ENCODE assay signal across 16 cellular contexts in the genomic region with DNA sequence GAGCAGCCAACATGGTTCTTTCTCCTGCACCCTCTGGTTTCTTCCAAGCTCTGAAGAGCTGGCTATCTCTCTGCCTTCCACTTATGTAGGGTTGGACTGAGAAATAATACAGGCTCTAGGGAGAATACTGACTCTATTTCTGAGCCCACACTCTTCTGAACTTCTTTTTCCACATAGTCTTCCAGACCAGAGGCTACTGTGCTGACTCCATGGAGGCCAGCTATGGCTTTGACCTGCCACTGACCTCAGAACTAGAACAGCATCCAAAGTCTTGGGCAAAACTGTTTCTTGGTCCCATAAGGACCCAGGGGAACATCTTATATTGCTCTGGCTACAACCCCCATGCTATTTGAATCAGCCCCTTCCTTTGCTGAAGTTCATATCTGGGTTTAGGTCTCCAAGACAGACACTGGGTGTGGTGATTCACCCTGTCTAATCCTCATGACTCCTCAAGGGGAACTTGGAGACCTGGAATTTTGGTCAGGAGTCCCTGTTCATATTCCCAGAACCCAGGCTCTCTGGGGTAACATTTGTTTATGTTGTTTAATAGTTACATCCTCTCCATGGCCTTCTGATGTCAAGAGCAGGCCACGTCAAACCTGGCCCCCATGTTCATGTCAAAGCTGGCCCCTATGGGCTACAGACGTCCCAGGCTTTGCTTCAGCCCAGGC. TPM values are rescaled to one million over a fixed set of nuclear protein-coding genes. Genes with fewer than 3 reads are reported as not detected.
DNase-seq lines count a peak whose midpoint lies in the region; ATAC-seq and TF ChIP-seq lines count a peak whose summit lies in the region.
"Had no signal": no experiment of that assay in that cellular context is flagged by ENCODE, and none has a peak within 500 bp of the region (broad histone marks: within the 10 kb centered on the region; RNA-seq: fewer than 3 reads in every experiment).

No MANE protein-coding gene starts in this region.

- H3K4me3 ChIP-seq in CD8-positive, alpha-beta memory T cell (ENCODE audit: low read length) = no peak overlapping the region
- H3K4me3 ChIP-seq in OCI-LY7 (ENCODE audit: low read depth, low read length, poor library complexity, severe bottlenecking) (no peak overlapping the region), fibroblast of mammary gland (ENCODE audit: control insufficient read depth, low read depth, low read length) (no peak overlapping the region), trophoblast cell (ENCODE audit: low read depth, low read length) (no peak overlapping the region), endodermal cell (ENCODE audit: low read length) (no peak overlapping the region)
- H3K4me3 ChIP-seq: heart left ventricle had no signal

- H4K91ac ChIP-seq in trophoblast cell (ENCODE audit: low read depth, low read length) = peak overlapping the region; percentile 20

- H3K79me1 ChIP-seq in trophoblast cell (ENCODE audit: low read length) = peaks cover 6% of the 10 kb centered on the region

- POLR2A ChIA-PET in CD8-positive, alpha-beta memory T cell (lab: Charles Lee) = no interaction called here
- POLR2A ChIA-PET in OCI-LY7 (lab: Charles Lee) = interaction anchor here (0.6 to 1.7 kb wide), 5 partner anchors 25 to 1069 kb away, joined by 3 to 7 read pairs (median 4); no protein-coding TSS in a partner anchor

- H4K12ac ChIP-seq in trophoblast cell (ENCODE audit: low read depth, low read length) = no peak overlapping the region

- no peak overlapping the region for H3K4me3 Mint-ChIP-seq in CD8-positive, alpha-beta memory T cell
- no peak overlapping the region for H3K4me3 Mint-ChIP-seq in endodermal cell
- H3K4me3 Mint-ChIP-seq: activated CD4-positive, alpha-beta T cell treated with anti-CD3 and anti-CD28 coated beads, Interleukin-2, amount 10 ng/mL, durations not matched to agents 7 days and 5 days; activated naive CD8-positive, alpha-beta T cell treated with anti-CD3 and anti-CD28 coated beads for 36 hours; activated T-cell treated with anti-CD3 and anti-CD28 coated beads, Interleukin-2, amount 50 U/mL, for 24 hours had no signal

- no peaks in the 10 kb centered on the region for H3K4me1 Mint-ChIP-seq in CD8-positive, alpha-beta memory T cell
- no peaks in the 10 kb centered on the region for H3K4me1 Mint-ChIP-seq in endodermal cell

- CTCF ChIA-PET in CD8-positive, alpha-beta memory T cell (lab: Charles Lee) = interaction anchor here (0.8 to 4.1 kb wide), 4 partner anchors 12 to 42 kb away, joined by 3 to 22 read pairs (median 9); no protein-coding TSS in a partner anchor
- CTCF ChIA-PET in OCI-LY7 (lab: Charles Lee; ENCODE audit: unreplicated experiment) = interaction anchor here (0.7 to 1.4 kb wide), 3 partner anchors 13 to 42 kb away, joined by 3 to 4 read pairs (median 3); no protein-coding TSS in a partner anchor

- H2BK120ac ChIP-seq in trophoblast cell (ENCODE audit: insufficient read depth, low read length, poor library complexity) = no peak overlapping the region

- peaks cover 9 to 22% of the 10 kb centered on the region in 2 donors for H3K27me3 Mint-ChIP-seq in CD8-positive, alpha-beta memory T cell
- H3K27me3 Mint-ChIP-seq in endodermal cell (ENCODE audit: insufficient read depth) = peaks cover 19% of the 10 kb centered on the region

- H3K14ac ChIP-seq in trophoblast cell (ENCODE audit: low read length) = peak overlapping the region; percentile 39

- no peak for ATAC-seq in HG02588 (IDR thresholded peaks at IDR 0.05; ENCODE audit: unreplicated experiment)
- ATAC-seq: left lobe of liver had no signal

- H3K9me3 ChIP-seq in CD8-positive, alpha-beta memory T cell (ENCODE audit: low read length) = no peaks in the 10 kb centered on the region
- H3K9me3 ChIP-seq in OCI-LY7 (ENCODE audit: low read length) (no peaks in the 10 kb centered on the region), trophoblast cell (ENCODE audit: insufficient read depth, low read depth, low read length) (no peaks in the 10 kb centered on the region), endodermal cell (ENCODE audit: control insufficient read depth, low read length) (no peaks in the 10 kb centered on the region)
- H3K9me3 ChIP-seq: heart left ventricle had no signal

- no peak overlapping the region for H3K4ac ChIP-seq in trophoblast cell (ENCODE audit: low read depth, low read length)

- intact Hi-C loops in OCI-LY7 (cut with micrococcal nuclease; ENCODE audit: unreplicated experiment) (no loop called here), posterior cingulate gyrus (cut with DNase I) (no loop called here)

- peak overlapping the region; percentile 34; the same call in 1 of the 2 replicates for H2AFZ ChIP-seq in OCI-LY7 (ENCODE audit: low read length)
- no peak overlapping the region for H2AFZ ChIP-seq in trophoblast cell (ENCODE audit: insufficient read depth, low read length, poor library complexity)

- no peak overlapping the region for H3K27ac Mint-ChIP-seq in CD8-positive, alpha-beta memory T cell
- no peak overlapping the region for H3K27ac Mint-ChIP-seq in endodermal cell
- H3K27ac Mint-ChIP-seq: activated CD4-positive, alpha-beta T cell treated with anti-CD3 and anti-CD28 coated beads, Interleukin-2, amount 10 ng/mL, durations not matched to agents 7 days and 5 days; activated naive CD8-positive, alpha-beta T cell treated with anti-CD3 and anti-CD28 coated beads for 36 hours; activated T-cell treated with anti-CD3 and anti-CD28 coated beads, Interleukin-2, amount 50 U/mL, for 24 hours had no signal

- no peaks in the 10 kb centered on the region for H3K36me3 ChIP-seq in CD8-positive, alpha-beta memory T cell (ENCODE audit: insufficient read depth, low read length)
- H3K36me3 ChIP-seq in OCI-LY7 (ENCODE audit: insufficient read depth, low read length) (no peaks in the 10 kb centered on the region), trophoblast cell (ENCODE audit: control insufficient read depth in 1 of 2, insufficient read depth in 2 of 2, low read length in 2 of 2) (no peaks in the 10 kb centered on the region), endodermal cell (ENCODE audit: control insufficient read depth, insufficient read depth, low read length) (no peaks in the 10 kb centered on the region)
- H3K36me3 ChIP-seq: heart left ventricle had no signal

- no peaks in the 10 kb centered on the region for H3K9me3 Mint-ChIP-seq in CD8-positive, alpha-beta memory T cell
- no peaks in the 10 kb centered on the region for H3K9me3 Mint-ChIP-seq in endodermal cell
- H3K9me3 Mint-ChIP-seq: activated CD4-positive, alpha-beta T cell treated with anti-CD3 and anti-CD28 coated beads, Interleukin-2, amount 10 ng/mL, durations not matched to agents 7 days and 5 days; activated naive CD8-positive, alpha-beta T cell treated with anti-CD3 and anti-CD28 coated beads for 36 hours; activated T-cell treated with anti-CD3 and anti-CD28 coated beads, Interleukin-2, amount 50 U/mL, for 24 hours had no signal

- H4K20me1 ChIP-seq in OCI-LY7 (ENCODE audit: insufficient read depth, low read length) = no peaks in the 10 kb centered on the region

- H3K9ac ChIP-seq in trophoblast cell (ENCODE audit: low read length) = no peak overlapping the region
- H3K9ac ChIP-seq in endodermal cell (ENCODE audit: extremely low read depth, low read length, poor library complexity, severe bottlenecking) = no peak overlapping the region

- no peak for DNase-seq in CD8-positive, alpha-beta memory T cell
- DNase-seq in OCI-LY7 (ENCODE audit: low spot score) = no peak
- DNase-seq in fibroblast of mammary gland (ENCODE audit: low read depth) = peak; percentile 76
- no peak for DNase-seq in trophoblast cell
- DNase-seq in NCI-H2081 treated with DMSO at 0.1 percent for 48 hours (lab: John Stamatoyannopoulos, UW) = no peak
- no peak for DNase-seq in posterior cingulate gyrus
- DNase-seq in endodermal cell = no peak
- DNase-seq: activated CD4-positive, alpha-beta T cell treated with anti-CD3 and anti-CD28 coated beads, Interleukin-2, amount 10 ng/mL, durations not matched to agents 7 days and 5 days; activated naive CD8-positive, alpha-beta T cell treated with anti-CD3 and anti-CD28 coated beads for 36 hours; activated T-cell treated with anti-CD3 and anti-CD28 coated beads, Interleukin-2, amount 50 U/mL, for 24 hours; DMS79 treated with DMSO at 0.1 percent for 48 hours; heart left ventricle; NCI-H2081; stimulated activated CD4-positive, alpha-beta T cell treated with anti-CD3 and anti-CD28 coated beads, Interleukin-12 subunit alpha, Interleukin-12 subunit beta, amount 100 ng/mL, for 4 hours had no signal

- no peak overlapping the region for H3K23ac ChIP-seq in trophoblast cell (ENCODE audit: low read length)

- H2BK12ac ChIP-seq in trophoblast cell (ENCODE audit: low read length) = peak overlapping the region; percentile 63

- H3K79me2 ChIP-seq in OCI-LY7 (ENCODE audit: insufficient read depth, low read depth, low read length) (no peaks in the 10 kb centered on the region), trophoblast cell (ENCODE audit: control insufficient read depth, insufficient read depth, low read length, poor library complexity) (no peaks in the 10 kb centered on the region)

- BruUV-seq in OCI-LY7 (replicated peaks; lab: Mats Ljungman, UMichigan) = no TSS peak

- H3K27me3 ChIP-seq in CD8-positive, alpha-beta memory T cell (ENCODE audit: insufficient read depth, low read length, poor library complexity, severe bottlenecking) = no peaks in the 10 kb centered on the region
- H3K27me3 ChIP-seq in trophoblast cell (ENCODE audit: insufficient read depth, low read length) (no peaks in the 10 kb centered on the region), endodermal cell (ENCODE audit: control insufficient read depth, insufficient read depth, low read length, poor library complexity, severe bottlenecking) (no peaks in the 10 kb centered on the region)
- H3K27me3 ChIP-seq: heart left ventricle had no signal

- no peak overlapping the region for H3K18ac ChIP-seq in trophoblast cell (ENCODE audit: low read length)

- no peaks in the 10 kb centered on the region for H3K4me1 ChIP-seq in CD8-positive, alpha-beta memory T cell (ENCODE audit: insufficient read depth, low read length)
- peaks cover 37% of the 10 kb centered on the region for H3K4me1 ChIP-seq in OCI-LY7 (ENCODE audit: insufficient read depth, low read length, poor library complexity, severe bottlenecking)
- peaks cover 5 to 13% of the 10 kb centered on the region in 2 experiments for H3K4me1 ChIP-seq in trophoblast cell (ENCODE audit: control insufficient read depth in 1 of 2, insufficient read depth in 2 of 2, low read length in 2 of 2)
- no peaks in the 10 kb centered on the region for H3K4me1 ChIP-seq in endodermal cell (ENCODE audit: control insufficient read depth, insufficient read depth, low read length)

- WGBS in trophoblast cell (ENCODE audit: extremely low coverage, insufficient coverage, insufficient read length) = no CpG with 5 or more reads among the region's 2 CpGs
- WGBS in endodermal cell (ENCODE audit: insufficient coverage in 1 of 2, insufficient read length in 1 of 2), 2 experiments = 86% methylated on average over 2 of the region's 2 CpGs; no CpG with 5 or more reads in 1 of the 2 experiments

- peak overlapping the region; percentile 13 for H2AK5ac ChIP-seq in trophoblast cell (ENCODE audit: low read length)

- H3K9me2 ChIP-seq in OCI-LY7 (ENCODE audit: insufficient read depth, low read length) = no peaks in the 10 kb centered on the region

- peak overlapping the region; percentile 38 for H3K27ac ChIP-seq in CD8-positive, alpha-beta memory T cell (ENCODE audit: low read depth, low read length)
- H3K27ac ChIP-seq in OCI-LY7 (ENCODE audit: low read depth, low read length, poor library complexity, severe bottlenecking) (no peak overlapping the region), trophoblast cell (ENCODE audit: low read depth, low read length) (peak overlapping the region; percentile 77), endodermal cell (ENCODE audit: low read depth, low read length) (no peak overlapping the region)

- no peak for TF ChIP-seq CTCF in OCI-LY7 (conservative IDR thresholded peaks at IDR 0.05; ENCODE audit: low read length)
- no peak for TF ChIP-seq CTCF in fibroblast of mammary gland (conservative IDR thresholded peaks at IDR 0.05; ENCODE audit: control insufficient read depth, insufficient read depth, low read depth, low read length)
- no peak for TF ChIP-seq CTCF in endodermal cell (conservative IDR thresholded peaks at IDR 0.05)

- peak overlapping the region; percentile 21; the same call in 1 of the 2 replicates for H3K4me2 ChIP-seq in OCI-LY7 (ENCODE audit: low read length)
- H3K4me2 ChIP-seq in trophoblast cell (ENCODE audit: low read length) = peak overlapping the region; percentile 17

- no peak overlapping the region for H4K8ac ChIP-seq in trophoblast cell (ENCODE audit: low read depth, low read length)

- H3K36me3 Mint-ChIP-seq in CD8-positive, alpha-beta memory T cell = no peaks in the 10 kb centered on the region
- no peaks in the 10 kb centered on the region for H3K36me3 Mint-ChIP-seq in endodermal cell (ENCODE audit: low read depth)
- H3K36me3 Mint-ChIP-seq: activated naive CD8-positive, alpha-beta T cell treated with anti-CD3 and anti-CD28 coated beads for 36 hours had no signal

- peak overlapping the region; percentile 51 for H2BK5ac ChIP-seq in trophoblast cell (ENCODE audit: low read depth, low read length, poor library complexity)

RNA-seq across cellular contexts. Expression of a gene that starts 12.1 kb away (rescaled TPM):
- total RNA-seq in CD8-positive, alpha-beta memory T cell = 1 to 10 TPM; 1.2 to 1.6 TPM
- not detected for polyA plus RNA-seq in CD8-positive, alpha-beta memory T cell
- total RNA-seq in OCI-LY7 (2014; rRNA removed; shearing (Covaris generic)) = 2.0 and 5.2 TPM in 2 replicates
- 0.74 and 0.85 TPM in 2 replicates for total RNA-seq in OCI-LY7 (2022)
- polyA plus RNA-seq in trophoblast cell (2013) = 5.6 and 6.2 TPM in 2 replicates
- total RNA-seq in endodermal cell = 1 to 10 TPM; 2.7 to 3.3 TPM
- 10.5 TPM for polyA plus RNA-seq in endodermal cell (2013, experiment 1 of 2)
- polyA plus RNA-seq in endodermal cell (2013, experiment 2 of 2) = 14.2 TPM

RNA-seq across cellular contexts. Expression of a gene that starts 24.5 kb away (rescaled TPM):
- total RNA-seq in CD8-positive, alpha-beta memory T cell = 10 to 100 TPM; 17.3 to 17.5 TPM
- polyA plus RNA-seq in CD8-positive, alpha-beta memory T cell = 8.1 TPM
- 21.1 and 29.1 TPM in 2 replicates for total RNA-seq in OCI-LY7 (2014; rRNA removed; shearing (Covaris generic))
- total RNA-seq in OCI-LY7 (2022) (34.8 and 41.6 TPM in 2 replicates), endodermal cell (10 to 100 TPM; 20.9 to 21.7 TPM)
- polyA plus RNA-seq in trophoblast cell (2013) = 21.4 and 23.0 TPM in 2 replicates
- polyA plus RNA-seq in endodermal cell (2013, experiment 1 of 2) = 29.8 TPM
- 25.8 TPM for polyA plus RNA-seq in endodermal cell (2013, experiment 2 of 2)

Comparison
In these comparisons a context has a peak if more than half of its experiments do, and no peak if none do; other contexts are left out.
1. H3K27ac ChIP-seq: peak in CD8-positive, alpha-beta memory T cell (single experiment) and trophoblast cell (single experiment); none in OCI-LY7 (single experiment) and endodermal cell (single experiment).